Comparison of ENCODE assay signal across 1 cellular context in the genomic region with DNA sequence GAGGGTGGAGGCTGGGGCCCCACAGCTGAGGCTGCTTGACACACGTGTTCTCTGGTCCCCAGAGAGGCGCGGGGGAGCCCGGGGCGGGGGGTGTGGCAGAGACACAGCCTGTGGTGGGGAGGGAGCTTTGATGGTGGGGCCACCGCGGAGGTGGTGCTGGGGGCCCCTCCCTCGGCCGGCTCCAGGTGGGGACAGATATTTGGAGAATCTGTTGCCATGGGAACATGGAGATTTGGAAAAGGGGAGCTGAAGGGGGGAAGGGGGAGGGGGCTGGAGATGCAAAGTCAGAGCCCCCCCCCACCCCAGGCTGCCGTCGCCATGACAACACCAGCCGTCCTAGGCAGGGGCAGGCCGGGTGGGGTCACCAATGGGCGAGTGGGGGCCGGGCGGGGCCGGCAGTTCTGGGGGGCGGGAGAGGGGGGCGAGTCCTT.
TF ChIP-seq lines count a peak whose summit lies in the region.

No MANE protein-coding gene starts in this region.

TF ChIP-seq in WTC11, 78 proteins besides CTCF, POLR2A, EP300 and RAD21 (continued from another document):
- TF ChIP-seq, protein P1, sequence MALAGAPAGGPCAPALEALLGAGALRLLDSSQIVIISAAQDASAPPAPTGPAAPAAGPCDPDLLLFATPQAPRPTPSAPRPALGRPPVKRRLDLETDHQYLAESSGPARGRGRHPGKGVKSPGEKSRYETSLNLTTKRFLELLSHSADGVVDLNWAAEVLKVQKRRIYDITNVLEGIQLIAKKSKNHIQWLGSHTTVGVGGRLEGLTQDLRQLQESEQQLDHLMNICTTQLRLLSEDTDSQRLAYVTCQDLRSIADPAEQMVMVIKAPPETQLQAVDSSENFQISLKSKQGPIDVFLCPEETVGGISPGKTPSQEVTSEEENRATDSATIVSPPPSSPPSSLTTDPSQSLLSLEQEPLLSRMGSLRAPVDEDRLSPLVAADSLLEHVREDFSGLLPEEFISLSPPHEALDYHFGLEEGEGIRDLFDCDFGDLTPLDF (CRISPR knock-in tag; IDR thresholded peaks at IDR 0.05) = no peak
- TF ChIP-seq SMAD4 (CRISPR knock-in tag; IDR thresholded peaks at IDR 0.05) = no peak
- TF ChIP-seq IRF2 (CRISPR knock-in tag; IDR thresholded peaks at IDR 0.05; ENCODE audit: borderline replicate concordance, low read depth) = no peak
- TF ChIP-seq JUN (CRISPR knock-in tag; IDR thresholded peaks at IDR 0.05) = no peak
- TF ChIP-seq NFYB (CRISPR knock-in tag; conservative IDR thresholded peaks at IDR 0.05; ENCODE audit: low read depth) = no peak
- TF ChIP-seq MYBL2 (CRISPR knock-in tag; IDR thresholded peaks at IDR 0.05) = no peak
- no peak for TF ChIP-seq PRRX2 (CRISPR knock-in tag; IDR thresholded peaks at IDR 0.05)
- TF ChIP-seq TCF7 (CRISPR knock-in tag; IDR thresholded peaks at IDR 0.05; ENCODE audit: low read depth) = no peak
- TF ChIP-seq ZNF138 (CRISPR knock-in tag; conservative IDR thresholded peaks at IDR 0.05) = no peak
- TF ChIP-seq, protein P2, sequence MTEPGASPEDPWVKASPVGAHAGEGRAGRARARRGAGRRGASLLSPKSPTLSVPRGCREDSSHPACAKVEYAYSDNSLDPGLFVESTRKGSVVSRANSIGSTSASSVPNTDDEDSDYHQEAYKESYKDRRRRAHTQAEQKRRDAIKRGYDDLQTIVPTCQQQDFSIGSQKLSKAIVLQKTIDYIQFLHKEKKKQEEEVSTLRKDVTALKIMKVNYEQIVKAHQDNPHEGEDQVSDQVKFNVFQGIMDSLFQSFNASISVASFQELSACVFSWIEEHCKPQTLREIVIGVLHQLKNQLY (CRISPR knock-in tag; IDR thresholded peaks at IDR 0.05) = no peak
